Comparison of ENCODE assay signal across 24 cellular contexts in the genomic region with DNA sequence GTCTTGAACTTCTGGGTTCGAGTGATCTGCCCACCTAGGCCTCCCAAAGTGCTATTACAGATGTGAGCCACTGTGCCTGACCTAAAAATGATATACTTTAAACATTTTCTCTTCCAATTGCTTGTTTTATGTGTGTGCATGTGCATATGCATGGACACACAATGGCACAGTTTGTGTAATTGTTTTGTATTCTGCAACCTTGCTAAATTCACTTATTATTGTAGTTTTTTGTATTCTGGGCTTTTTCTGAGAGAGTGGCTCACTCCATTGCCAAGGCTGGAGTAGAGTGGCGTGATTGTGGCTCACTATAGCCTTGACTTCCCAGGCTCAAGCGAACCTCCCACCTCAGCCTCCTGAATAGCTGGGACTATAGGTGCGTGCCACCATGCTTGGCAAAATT. TPM values are rescaled to one million over a fixed set of nuclear protein-coding genes. Genes with fewer than 3 reads are reported as not detected.
A peak's percentile ranks its signal among the peaks of the same experiment; 100 is the strongest.
DNase-seq lines count a peak whose midpoint lies in the region; ATAC-seq, FAIRE-seq and TF ChIP-seq lines count a peak whose summit lies in the region.
"Had no signal": no experiment of that assay in that cellular context is flagged by ENCODE, and none has a peak within 500 bp of the region (broad histone marks: within the 10 kb centered on the region; RNA-seq: fewer than 3 reads in every experiment).

No MANE protein-coding gene starts in this region.

- H3K27ac ChIP-seq in HepG2 (ENCODE audit: extremely low read length, insufficient read depth, low read length), result no peak overlapping the region
- H3K27ac ChIP-seq in right lobe of liver, result no peak overlapping the region
- no peak overlapping the region for H3K27ac ChIP-seq in GM12878 (ENCODE audit: control insufficient read depth, insufficient read depth)
- H3K27ac ChIP-seq: 22Rv1; BLaER1 treated with 17β-estradiol and CSF1 and Interleukin-3, amounts not matched to agents 10 nM and 100 nM; GM23248 had no signal

- H3K36me3 ChIP-seq in HepG2 (replicated peaks in 1 of 2; ENCODE audit: control insufficient read depth in 1 of 2, insufficient read depth in 2 of 2, low read length in 2 of 2) (peaks cover 0 to 39% of the 10 kb centered on the region in 2 experiments; a peak in 4 of 5 replicates), right lobe of liver (no peaks in the 10 kb centered on the region), GM12878 (ENCODE audit: control insufficient read depth in 2 of 2, insufficient read depth in 2 of 2, low read length in 1 of 2) (peaks cover 3 to 8% of the 10 kb centered on the region in 2 experiments; a peak in 3 of 4 replicates)
- H3K36me3 ChIP-seq: BE2C had no signal

- SMC1A ChIA-PET in GM12878 (lab: Charles Lee; ENCODE audit: uncharacterized antibody, unreplicated experiment), result no interaction called here

- CTCF ChIA-PET in activated CD8-positive, alpha-beta T cell treated with anti-CD3 and anti-CD28 coated beads, Interleukin-2, amount 10 ng/mL, durations not matched to agents 7 days and 5 days (lab: Charles Lee), result no interaction called here
- CTCF ChIA-PET in activated CD8-positive, alpha-beta T cell treated with anti-CD3 and anti-CD28 coated beads for 36 hours (lab: Charles Lee), result no interaction called here
- CTCF ChIA-PET in HepG2 (lab: Yijun Ruan, JAX; ENCODE audit: low intra/inter-chr PET ratio, low total read pairs), result no interaction called here
- CTCF ChIA-PET in GM12878 (lab: Yijun Ruan, JAX), result no interaction called here

- peak overlapping the region; percentile 19 for H3K27ac Mint-ChIP-seq in activated CD8-positive, alpha-beta T cell treated with anti-CD3 and anti-CD28 coated beads, Interleukin-2, amount 10 ng/mL, durations not matched to agents 7 days and 5 days
- H3K27ac Mint-ChIP-seq in activated CD8-positive, alpha-beta T cell treated with anti-CD3 and anti-CD28 coated beads for 36 hours, result no peak overlapping the region
- H3K27ac Mint-ChIP-seq in stimulated activated effector memory CD8-positive, alpha-beta T cell treated with anti-CD3 and anti-CD28 coated beads, Interleukin-12 subunit alpha, Interleukin-12 subunit beta, amount 100 ng/mL, for 72 hours, result peak overlapping the region; percentile 58
- H3K27ac Mint-ChIP-seq: CD4-positive, alpha-beta T cell had no signal

- in situ Hi-C loops in HepG2 (cut with HindIII; ENCODE audit: extremely low pct_ligation_motif_present, low pct_unique_long_range_greater_than_20kb) (no loop called here), GM12878 (cut with MboI) (no loop called here)

- H3K9me3 ChIP-seq in HepG2 (ENCODE audit: low read length), result no peaks in the 10 kb centered on the region
- no peaks in the 10 kb centered on the region for H3K9me3 ChIP-seq in right lobe of liver
- peaks cover 1% of the 10 kb centered on the region; the same call in 1 of the 3 replicates for H3K9me3 ChIP-seq in GM12878 (replicated peaks; ENCODE audit: control insufficient read depth, insufficient read depth, low read length)
- H3K9me3 ChIP-seq: BE2C had no signal

- no peak for TF ChIP-seq CTCF in activated CD8-positive, alpha-beta T cell treated with anti-CD3 and anti-CD28 coated beads for 36 hours (IDR thresholded peaks at IDR 0.05)
- TF ChIP-seq CTCF in HepG2 (CRISPR knock-in tag; IDR thresholded peaks at IDR 0.05), result no peak
- no peak for TF ChIP-seq CTCF in right lobe of liver (IDR thresholded peaks at IDR 0.05)
- TF ChIP-seq CTCF in GM12878 (IDR thresholded peaks at IDR 0.05 in 2 of 3, conservative IDR thresholded peaks at IDR 0.05 in 1 of 3; ENCODE audit: control insufficient read depth in 2 of 3, extremely low read depth in 1 of 3, insufficient read depth in 1 of 3, low read depth in 3 of 3, low read length in 3 of 3), result no peak

- H3K79me2 ChIP-seq in HepG2 (ENCODE audit: insufficient read depth, low read length), result peaks cover 62% of the 10 kb centered on the region
- peaks cover 58% of the 10 kb centered on the region for H3K79me2 ChIP-seq in GM12878 (ENCODE audit: control insufficient read depth, insufficient read depth, low read length)

- peaks cover 34% of the 10 kb centered on the region for H3K4me1 Mint-ChIP-seq in activated CD8-positive, alpha-beta T cell treated with anti-CD3 and anti-CD28 coated beads, Interleukin-2, amount 10 ng/mL, durations not matched to agents 7 days and 5 days (ENCODE audit: low read depth)
- peaks cover 54% of the 10 kb centered on the region for H3K4me1 Mint-ChIP-seq in activated CD8-positive, alpha-beta T cell treated with anti-CD3 and anti-CD28 coated beads for 36 hours (ENCODE audit: low read depth)
- peaks cover 38% of the 10 kb centered on the region for H3K4me1 Mint-ChIP-seq in stimulated activated effector memory CD8-positive, alpha-beta T cell treated with anti-CD3 and anti-CD28 coated beads, Interleukin-12 subunit alpha, Interleukin-12 subunit beta, amount 100 ng/mL, for 72 hours
- H3K4me1 Mint-ChIP-seq: CD14-positive monocyte had no signal

- WGBS in HepG2 (ENCODE audit: low lambda C conversion rate), result 97% methylated on average over 4 of the region's 4 CpGs
- WGBS in right lobe of liver (ENCODE audit: insufficient coverage, low coverage, low lambda C conversion rate, missing lambda C conversion rate), result 92% methylated on average over 3 of the region's 4 CpGs
- WGBS in GM12878 (ENCODE audit: insufficient coverage, insufficient replicate concordance, low lambda C conversion rate, missing lambda C conversion rate), result 77% methylated on average over 4 of the region's 4 CpGs

- no peak for TF ChIP-seq RAD21 in HepG2 (CRISPR knock-in tag; IDR thresholded peaks at IDR 0.05)
- TF ChIP-seq RAD21 in GM12878 (IDR thresholded peaks at IDR 0.05; ENCODE audit: insufficient read depth, low read depth, low read length), result no peak

- no peaks in the 10 kb centered on the region for H4K20me1 ChIP-seq in HepG2 (ENCODE audit: insufficient read depth, low read length)
- H4K20me1 ChIP-seq in GM12878 (ENCODE audit: control insufficient read depth, insufficient read depth), result no peaks in the 10 kb centered on the region

- H3K9ac ChIP-seq in HepG2 (ENCODE audit: insufficient read depth, low read depth, low read length), result no peak overlapping the region
- H3K9ac ChIP-seq in GM12878 (ENCODE audit: control insufficient read depth, insufficient read depth, low read length), result no peak overlapping the region
- H3K9ac ChIP-seq: BLaER1 treated with 17β-estradiol and CSF1 and Interleukin-3, amounts not matched to agents 10 nM and 100 nM; GM23248 had no signal

- no peak for DNase-seq in activated CD8-positive, alpha-beta T cell treated with anti-CD3 and anti-CD28 coated beads, Interleukin-2, amount 10 ng/mL, durations not matched to agents 7 days and 5 days
- no peak for DNase-seq in activated CD8-positive, alpha-beta T cell treated with anti-CD3 and anti-CD28 coated beads for 36 hours
- DNase-seq in HepG2 (ENCODE audit: low spot score) (no peak), right lobe of liver (no peak), GM12878 (ENCODE audit: low read depth, low spot score) (no peak), left ventricle myocardium superior (no peak)
- no peak for DNase-seq in stimulated activated effector memory CD8-positive, alpha-beta T cell treated with anti-CD3 and anti-CD28 coated beads, Interleukin-12 subunit alpha, Interleukin-12 subunit beta, amount 100 ng/mL, for 72 hours (ENCODE audit: low spot score in 2 of 2)
- DNase-seq: ACHN; AML-193; BE2C; CD4-positive, alpha-beta T cell; CD8-positive, alpha-beta memory T cell; DMS 273 treated with DMSO at 0.1 percent for 48 hours; DMS79; GF-D8; GM23248; H7; HCEC 1CT had no signal

- RAD21 ChIA-PET in GM12878 (lab: Charles Lee; ENCODE audit: unreplicated experiment), result no interaction called here

- no peaks in the 10 kb centered on the region for H3K27me3 ChIP-seq in HepG2 (ENCODE audit: control insufficient read depth in 1 of 2, insufficient read depth in 2 of 2, low read length in 2 of 2)
- H3K27me3 ChIP-seq in right lobe of liver, result no peaks in the 10 kb centered on the region
- H3K27me3 ChIP-seq in GM12878 (replicated peaks in 1 of 2; ENCODE audit: control insufficient read depth in 2 of 2, insufficient read depth in 2 of 2, low read length in 1 of 2), result no peaks in the 10 kb centered on the region
- H3K27me3 ChIP-seq: BE2C; BLaER1 treated with 17β-estradiol and CSF1 and Interleukin-3, amounts not matched to agents 10 nM and 100 nM had no signal

- intact Hi-C loops in activated CD8-positive, alpha-beta T cell treated with anti-CD3 and anti-CD28 coated beads for 36 hours (cut with micrococcal nuclease), result no loop called here
- intact Hi-C loops in HepG2 (cut with micrococcal nuclease; ENCODE audit: unreplicated experiment) (no loop called here), right lobe of liver (cut with DNase I) (no loop called here), GM12878 (cut with micrococcal nuclease; ENCODE audit: unreplicated experiment) (no loop called here), left ventricle myocardium superior (cut with micrococcal nuclease) (no loop called here)

- H3K4me2 ChIP-seq in HepG2 (ENCODE audit: low read depth, low read length) (no peak overlapping the region), GM12878 (ENCODE audit: control insufficient read depth, insufficient read depth) (peak overlapping the region; percentile 59; the same call in 1 of the 2 replicates)
- H3K4me2 ChIP-seq: BLaER1 treated with 17β-estradiol and CSF1 and Interleukin-3, amounts not matched to agents 10 nM and 100 nM had no signal

- no peak for TF ChIP-seq POLR2A in HepG2 (IDR thresholded peaks at IDR 0.05; ENCODE audit: insufficient read depth in 1 of 2, low read depth in 2 of 2, low read length in 2 of 2)
- TF ChIP-seq POLR2A in right lobe of liver (IDR thresholded peaks at IDR 0.05), result no peak
- no peak for TF ChIP-seq POLR2A in GM12878 (IDR thresholded peaks at IDR 0.05; ENCODE audit: low read depth, low read length)

- BruUV-seq in HepG2 (replicated peaks; lab: Mats Ljungman, UMichigan) (no TSS peak), GM12878 (replicated peaks; lab: Mats Ljungman, UMichigan) (no TSS peak)

- no peak overlapping the region for H3K4me3 ChIP-seq in HepG2 (replicated peaks in 1 of 3; ENCODE audit: insufficient read depth in 1 of 3, low read depth in 2 of 3, low read length in 3 of 3)
- H3K4me3 ChIP-seq in right lobe of liver, result no peak overlapping the region
- no peak overlapping the region; the same call in 1 of the 2 replicates for H3K4me3 ChIP-seq in GM12878
- H3K4me3 ChIP-seq: BLaER1 treated with 17β-estradiol and CSF1 and Interleukin-3, amounts not matched to agents 10 nM and 100 nM; GM23248 had no signal

- TF ChIP-seq EP300 in HepG2 (IDR thresholded peaks at IDR 0.05; ENCODE audit: low read depth in 2 of 2, low read length in 2 of 2) (no peak), HepG2 (CRISPR knock-in tag; IDR thresholded peaks at IDR 0.05; ENCODE audit: borderline replicate concordance) (no peak), GM12878 (IDR thresholded peaks at IDR 0.05; ENCODE audit: borderline replicate concordance in 1 of 2, control insufficient read depth in 1 of 2, low read depth in 2 of 2, low read length in 2 of 2) (no peak)

- H2AFZ ChIP-seq in HepG2 (ENCODE audit: low read length) (no peak overlapping the region), GM12878 (ENCODE audit: control insufficient read depth, low read depth, low read length) (no peak overlapping the region)
- H2AFZ ChIP-seq: GM23248 had no signal

- FAIRE-seq in HepG2 (lab: Jason Lieb, UNC) (no peak), GM12878 (lab: Jason Lieb, UNC) (no peak)
- FAIRE-seq: D721Med, H1 had no signal

- no peak overlapping the region for H3K4me3 Mint-ChIP-seq in activated CD8-positive, alpha-beta T cell treated with anti-CD3 and anti-CD28 coated beads, Interleukin-2, amount 10 ng/mL, durations not matched to agents 7 days and 5 days
- H3K4me3 Mint-ChIP-seq in activated CD8-positive, alpha-beta T cell treated with anti-CD3 and anti-CD28 coated beads for 36 hours, result no peak overlapping the region
- H3K4me3 Mint-ChIP-seq in stimulated activated effector memory CD8-positive, alpha-beta T cell treated with anti-CD3 and anti-CD28 coated beads, Interleukin-12 subunit alpha, Interleukin-12 subunit beta, amount 100 ng/mL, for 72 hours, result no peak overlapping the region
- H3K4me3 Mint-ChIP-seq: CD14-positive monocyte; CD4-positive, alpha-beta T cell had no signal

- H3K27me3 Mint-ChIP-seq in activated CD8-positive, alpha-beta T cell treated with anti-CD3 and anti-CD28 coated beads, Interleukin-2, amount 10 ng/mL, durations not matched to agents 7 days and 5 days (ENCODE audit: low read depth), result no peaks in the 10 kb centered on the region
- H3K27me3 Mint-ChIP-seq in activated CD8-positive, alpha-beta T cell treated with anti-CD3 and anti-CD28 coated beads for 36 hours, result no peaks in the 10 kb centered on the region
- H3K27me3 Mint-ChIP-seq: CD4-positive, alpha-beta T cell; CD8-positive, alpha-beta memory T cell had no signal

- no peak for ATAC-seq in activated CD8-positive, alpha-beta T cell treated with anti-CD3 and anti-CD28 coated beads, Interleukin-2, amount 10 ng/mL, durations not matched to agents 7 days and 5 days
- ATAC-seq in activated CD8-positive, alpha-beta T cell treated with anti-CD3 and anti-CD28 coated beads for 36 hours, result no peak
- ATAC-seq in HepG2 (no peak), right lobe of liver (no peak), GM12878 (no peak), GM18909 (IDR thresholded peaks at IDR 0.05; ENCODE audit: poor library complexity, unreplicated experiment) (no peak), left ventricle myocardium superior (no peak)
- no peak for ATAC-seq in stimulated activated effector memory CD8-positive, alpha-beta T cell treated with anti-CD3 and anti-CD28 coated beads, Interleukin-12 subunit alpha, Interleukin-12 subunit beta, amount 100 ng/mL, for 72 hours

- H3K4me1 ChIP-seq in HepG2 (ENCODE audit: insufficient read depth, low read length) (no peaks in the 10 kb centered on the region), right lobe of liver (no peaks in the 10 kb centered on the region), GM12878 (ENCODE audit: control insufficient read depth, insufficient read depth, low read length) (no peaks in the 10 kb centered on the region; the same call in 1 of the 2 replicates)
- H3K4me1 ChIP-seq: BE2C had no signal

- peaks cover 68% of the 10 kb centered on the region for H3K36me3 Mint-ChIP-seq in activated CD8-positive, alpha-beta T cell treated with anti-CD3 and anti-CD28 coated beads, Interleukin-2, amount 10 ng/mL, durations not matched to agents 7 days and 5 days (ENCODE audit: low read depth)
- peaks cover 55% of the 10 kb centered on the region for H3K36me3 Mint-ChIP-seq in activated CD8-positive, alpha-beta T cell treated with anti-CD3 and anti-CD28 coated beads for 36 hours (ENCODE audit: low read depth)
- peaks cover 62% of the 10 kb centered on the region for H3K36me3 Mint-ChIP-seq in stimulated activated effector memory CD8-positive, alpha-beta T cell treated with anti-CD3 and anti-CD28 coated beads, Interleukin-12 subunit alpha, Interleukin-12 subunit beta, amount 100 ng/mL, for 72 hours

- POLR2A ChIA-PET in activated CD8-positive, alpha-beta T cell treated with anti-CD3 and anti-CD28 coated beads, Interleukin-2, amount 10 ng/mL, durations not matched to agents 7 days and 5 days (lab: Charles Lee), result no interaction called here
- POLR2A ChIA-PET in activated CD8-positive, alpha-beta T cell treated with anti-CD3 and anti-CD28 coated beads for 36 hours (lab: Charles Lee), result no interaction called here
- POLR2A ChIA-PET in HepG2 (lab: Yijun Ruan, JAX) (no interaction called here), GM12878 (lab: Charles Lee) (no interaction called here)

- no peaks in the 10 kb centered on the region for H3K9me3 Mint-ChIP-seq in activated CD8-positive, alpha-beta T cell treated with anti-CD3 and anti-CD28 coated beads, Interleukin-2, amount 10 ng/mL, durations not matched to agents 7 days and 5 days (ENCODE audit: insufficient read depth)
- no peaks in the 10 kb centered on the region for H3K9me3 Mint-ChIP-seq in activated CD8-positive, alpha-beta T cell treated with anti-CD3 and anti-CD28 coated beads for 36 hours
- no peaks in the 10 kb centered on the region for H3K9me3 Mint-ChIP-seq in stimulated activated effector memory CD8-positive, alpha-beta T cell treated with anti-CD3 and anti-CD28 coated beads, Interleukin-12 subunit alpha, Interleukin-12 subunit beta, amount 100 ng/mL, for 72 hours
- H3K9me3 Mint-ChIP-seq: CD14-positive monocyte; CD4-positive, alpha-beta T cell; CD8-positive, alpha-beta memory T cell had no signal

RNA-seq across cellular contexts. Expression of a gene that starts 8.1 kb away (rescaled TPM):
- 10 to 100 TPM; 75.5 to 77.3 TPM for total RNA-seq in activated CD8-positive, alpha-beta T cell treated with anti-CD3 and anti-CD28 coated beads, Interleukin-2, amount 10 ng/mL, durations not matched to agents 7 days and 5 days
- 10 to 100 TPM; 75.2 to 79.4 TPM for total RNA-seq in activated CD8-positive, alpha-beta T cell treated with anti-CD3 and anti-CD28 coated beads for 36 hours
- total RNA-seq in HepG2 (2016; rRNA removed; fragmentation: Illumina TruSeq; extraction: Trizol) (119 and 195 TPM in 2 replicates), right lobe of liver (10 to 100 TPM; 10.7 to 16.3 (median 13.4) TPM), GM12878 (2014; rRNA removed) (60.0 and 72.8 TPM in 2 replicates), GM12878 (2014; rRNA removed; fragmentation: Illumina TruSeq; extraction: Trizol) (89.9 and 93.9 TPM in 2 replicates), GM12878 (2021) (65.2 and 66.9 TPM in 2 replicates), left ventricle myocardium superior (35.1 TPM)
- 26.9 and 29.9 TPM in 2 replicates for total RNA-seq in HepG2 (2016; cell fraction: cytosol; rRNA removed; fragmentation: Illumina TruSeq; extraction: Trizol; ENCODE audit: low read depth)
- 113 and 190 TPM in 2 replicates for total RNA-seq in HepG2 (2016; cell fraction: insoluble cytoplasmic fraction; rRNA removed; fragmentation: Illumina TruSeq; extraction: Trizol)
- 28.6 and 35.3 TPM in 2 replicates for total RNA-seq in HepG2 (2016; cell fraction: membrane; rRNA removed; fragmentation: Illumina TruSeq; extraction: Trizol)
- 57.8 and 63.9 TPM in 2 replicates for total RNA-seq in HepG2 (2016; cell fraction: nucleus; rRNA removed; fragmentation: Illumina TruSeq; extraction: Trizol)
- polyA plus RNA-seq in HepG2 (2011; rRNA removed) (27.9 and 45.4 TPM in 2 replicates), GM12878 (2011; rRNA removed) (125 and 202 TPM in 2 replicates), GM12878 (2014; fragmentation: Illumina TruSeq; extraction: Trizol) (135 and 167 TPM in 2 replicates), GM12878 (2014; fragmentation: Nextera tagmentation; extraction: Ambion mirVana) (100 to 1,000 TPM; 177 to 190 TPM), GM12878 (2014; rRNA removed) (76.9 and 98.5 TPM in 2 replicates), GM12878 (2016; fragmentation: Nextera tagmentation; extraction: Ambion mirVana) (100 to 1,000 TPM; 201 to 225 TPM)
- polyA plus RNA-seq in HepG2 (2011; cell fraction: cytosol; rRNA removed), result 17.0 and 24.6 TPM in 2 replicates
- 6.3 and 7.8 TPM in 2 replicates for polyA plus RNA-seq in HepG2 (2011; cell fraction: nucleus; rRNA removed)
- polyA plus RNA-seq in HepG2 (2012), result 35.8 and 57.9 TPM in 2 replicates
- polyA plus RNA-seq in HepG2 (2016; cell fraction: cytosol; fragmentation: Illumina TruSeq; extraction: Trizol; ENCODE audit: low read depth), result 11.2 and 12.2 TPM in 2 replicates
- polyA plus RNA-seq in HepG2 (2016; cell fraction: insoluble cytoplasmic fraction; fragmentation: Illumina TruSeq; extraction: Trizol; ENCODE audit: low read depth), result 188 and 191 TPM in 2 replicates
- polyA plus RNA-seq in HepG2 (2016; cell fraction: membrane; fragmentation: Illumina TruSeq; extraction: Trizol; ENCODE audit: low read depth), result 15.8 and 17.3 TPM in 2 replicates
- polyA plus RNA-seq in HepG2 (2016; cell fraction: nucleus; fragmentation: Illumina TruSeq; extraction: Trizol; ENCODE audit: insufficient read depth, low read depth), result 62.1 and 66.9 TPM in 2 replicates
- 10.4 and 22.1 TPM in 2 replicates for polyA minus RNA-seq in HepG2 (2011; rRNA and poly(A)+ RNA removed; ENCODE audit: low replicate concordance)
- 18.1 and 25.5 TPM in 2 replicates for polyA minus RNA-seq in HepG2 (2011; cell fraction: cytosol; rRNA and poly(A)+ RNA removed)
- 22.9 and 24.2 TPM in 2 replicates for polyA minus RNA-seq in HepG2 (2011; cell fraction: nucleus; rRNA and poly(A)+ RNA removed)
- 30.5 and 32.1 TPM in 2 replicates for total RNA-seq in GM12878 (2013; cell fraction: nucleolus; rRNA removed)
- polyA plus RNA-seq in GM12878 (2011; ENCODE audit: low read depth), result 47.9 TPM
- polyA plus RNA-seq in GM12878 (2011; cell fraction: cytosol; rRNA removed), result 38.5 and 43.9 TPM in 2 replicates
- polyA plus RNA-seq in GM12878 (2011; cell fraction: nucleus; rRNA removed), result 24.9 and 38.8 TPM in 2 replicates
- 48.9 and 54.1 TPM in 2 replicates for polyA plus RNA-seq in GM12878 (2012)
- polyA minus RNA-seq in GM12878 (2011; rRNA and poly(A)+ RNA removed), result 35.4 and 51.4 TPM in 2 replicates
- 15.6 and 19.6 TPM in 2 replicates for polyA minus RNA-seq in GM12878 (2011; cell fraction: cytosol; rRNA and poly(A)+ RNA removed)
- 13.1 and 25.2 TPM in 2 replicates for polyA minus RNA-seq in GM12878 (2011; cell fraction: nucleus; rRNA and poly(A)+ RNA removed)

RNA-seq across cellular contexts. Expression of a gene that starts 36.3 kb away (rescaled TPM):
- 10 to 100 TPM; 27.4 to 28.9 TPM for total RNA-seq in activated CD8-positive, alpha-beta T cell treated with anti-CD3 and anti-CD28 coated beads, Interleukin-2, amount 10 ng/mL, durations not matched to agents 7 days and 5 days
- 10 to 100 TPM; 16.2 to 18.3 TPM for total RNA-seq in activated CD8-positive, alpha-beta T cell treated with anti-CD3 and anti-CD28 coated beads for 36 hours
- total RNA-seq in HepG2 (2016; rRNA removed; fragmentation: Illumina TruSeq; extraction: Trizol), result 8.1 and 13.4 TPM in 2 replicates
- total RNA-seq in HepG2 (2016; cell fraction: cytosol; rRNA removed; fragmentation: Illumina TruSeq; extraction: Trizol; ENCODE audit: low read depth), result 2.1 and 2.4 TPM in 2 replicates
- total RNA-seq in HepG2 (2016; cell fraction: insoluble cytoplasmic fraction; rRNA removed; fragmentation: Illumina TruSeq; extraction: Trizol), result 8.6 and 12.8 TPM in 2 replicates
- total RNA-seq in HepG2 (2016; cell fraction: membrane; rRNA removed; fragmentation: Illumina TruSeq; extraction: Trizol), result 2.4 and 4.2 TPM in 2 replicates
- 5.9 and 7.9 TPM in 2 replicates for total RNA-seq in HepG2 (2016; cell fraction: nucleus; rRNA removed; fragmentation: Illumina TruSeq; extraction: Trizol)
- 14.0 and 15.9 TPM in 2 replicates for polyA plus RNA-seq in HepG2 (2011; rRNA removed)
- polyA plus RNA-seq in HepG2 (2011; cell fraction: cytosol; rRNA removed), result 11.2 and 13.4 TPM in 2 replicates
- polyA plus RNA-seq in HepG2 (2011; cell fraction: nucleus; rRNA removed), result 11.2 and 11.4 TPM in 2 replicates
- polyA plus RNA-seq in HepG2 (2012), result 6.6 and 9.2 TPM in 2 replicates
- 0.85 and 0.88 TPM in 2 replicates for polyA plus RNA-seq in HepG2 (2016; cell fraction: cytosol; fragmentation: Illumina TruSeq; extraction: Trizol; ENCODE audit: low read depth)
- polyA plus RNA-seq in HepG2 (2016; cell fraction: insoluble cytoplasmic fraction; fragmentation: Illumina TruSeq; extraction: Trizol; ENCODE audit: low read depth), result 7.8 and 9.3 TPM in 2 replicates
- polyA plus RNA-seq in HepG2 (2016; cell fraction: membrane; fragmentation: Illumina TruSeq; extraction: Trizol; ENCODE audit: low read depth), result 1.2 and 1.6 TPM in 2 replicates
- polyA plus RNA-seq in HepG2 (2016; cell fraction: nucleus; fragmentation: Illumina TruSeq; extraction: Trizol; ENCODE audit: insufficient read depth, low read depth), result 5.5 and 6.6 TPM in 2 replicates
- 16.6 and 20.1 TPM in 2 replicates for polyA minus RNA-seq in HepG2 (2011; rRNA and poly(A)+ RNA removed; ENCODE audit: low replicate concordance)
- polyA minus RNA-seq in HepG2 (2011; cell fraction: cytosol; rRNA and poly(A)+ RNA removed), result 11.6 and 12.2 TPM in 2 replicates
- polyA minus RNA-seq in HepG2 (2011; cell fraction: nucleus; rRNA and poly(A)+ RNA removed), result 21.9 and 31.0 TPM in 2 replicates
- total RNA-seq in right lobe of liver, result 1 to 10 TPM in 4 of 6 experiments, under 1 TPM in 2; 0.74 to 1.6 (median 1.1) TPM
- total RNA-seq in GM12878 (2013; cell fraction: nucleolus; rRNA removed), result 117 and 127 TPM in 2 replicates
- total RNA-seq in GM12878 (2014; rRNA removed), result 33.4 and 37.9 TPM in 2 replicates
- total RNA-seq in GM12878 (2014; rRNA removed; fragmentation: Illumina TruSeq; extraction: Trizol), result 34.7 and 35.6 TPM in 2 replicates
- 28.1 and 31.0 TPM in 2 replicates for total RNA-seq in GM12878 (2021)
- 11.9 TPM for polyA plus RNA-seq in GM12878 (2011; ENCODE audit: low read depth)
- 50.0 and 54.9 TPM in 2 replicates for polyA plus RNA-seq in GM12878 (2011; rRNA removed)
- polyA plus RNA-seq in GM12878 (2011; cell fraction: cytosol; rRNA removed), result 27.3 and 27.8 TPM in 2 replicates
- polyA plus RNA-seq in GM12878 (2011; cell fraction: nucleus; rRNA removed), result 63.8 and 64.5 TPM in 2 replicates
- polyA plus RNA-seq in GM12878 (2012), result 11.9 and 15.6 TPM in 2 replicates
- polyA plus RNA-seq in GM12878 (2014; fragmentation: Illumina TruSeq; extraction: Trizol), result 36.4 and 41.5 TPM in 2 replicates
- polyA plus RNA-seq in GM12878 (2014; fragmentation: Nextera tagmentation; extraction: Ambion mirVana), result 10 to 100 TPM; 20.9 to 27.4 TPM
- 28.7 and 34.4 TPM in 2 replicates for polyA plus RNA-seq in GM12878 (2014; rRNA removed)
- polyA plus RNA-seq in GM12878 (2016; fragmentation: Nextera tagmentation; extraction: Ambion mirVana), result 10 to 100 TPM; 31.1 to 32.5 TPM
- 42.8 and 47.3 TPM in 2 replicates for polyA minus RNA-seq in GM12878 (2011; rRNA and poly(A)+ RNA removed)
- 11.1 and 12.5 TPM in 2 replicates for polyA minus RNA-seq in GM12878 (2011; cell fraction: cytosol; rRNA and poly(A)+ RNA removed)
- 29.5 and 47.4 TPM in 2 replicates for polyA minus RNA-seq in GM12878 (2011; cell fraction: nucleus; rRNA and poly(A)+ RNA removed)
- 134 TPM for total RNA-seq in left ventricle myocardium superior
